8 cellular contexts compared by ENCODE assay signal in genomic region chr17:49676276-49676868, GRCh38. TPM values are rescaled to one million over a fixed set of nuclear protein-coding genes. Genes with fewer than 3 reads are reported as not detected.
DNase-seq lines count a peak whose midpoint lies in the region; ATAC-seq and TF ChIP-seq lines count a peak whose summit lies in the region.

No MANE protein-coding gene starts in this region.

- 27 to 28% methylated on average over 5 of the region's 5 CpGs for WGBS in tibial nerve, 2 donors

- H3K27me3 ChIP-seq in tibial nerve, result no peaks in the 10 kb centered on the region

- no peaks in the 10 kb centered on the region for H3K27me3 Mint-ChIP-seq in activated CD4-positive, alpha-beta T cell treated with anti-CD3 and anti-CD28 coated beads for 36 hours

- peaks cover 0 to 14% (median 0%) of the 10 kb centered on the region in 3 donors for H3K36me3 ChIP-seq in tibial nerve

- peaks cover 48% of the 10 kb centered on the region for H3K4me1 Mint-ChIP-seq in activated CD4-positive, alpha-beta T cell treated with anti-CD3 and anti-CD28 coated beads for 36 hours

- H3K9me3 Mint-ChIP-seq in activated CD4-positive, alpha-beta T cell treated with anti-CD3 and anti-CD28 coated beads for 36 hours (ENCODE audit: low read depth), result no peaks in the 10 kb centered on the region

- peak overlapping the region in 3 of 4 donors; percentile 96 to 99 (median 99) for H3K27ac ChIP-seq in tibial nerve

- peak overlapping the region; percentile 96 for H3K27ac Mint-ChIP-seq in activated CD4-positive, alpha-beta T cell treated with anti-CD3 and anti-CD28 coated beads for 36 hours

- no peak for TF ChIP-seq CTCF in tibial nerve (IDR thresholded peaks at IDR 0.05)

- intact Hi-C loops in activated CD4-positive, alpha-beta T cell treated with anti-CD3 and anti-CD28 coated beads for 36 hours (cut with DNase I, micrococcal nuclease), result loop anchor here (1.0 to 5.0 kb wide), 8 partner anchors 30 to 768 kb away; partner anchors contain the start of genes PPP1R9B (in 1 of the 2), UBE2Z (in 1 of the 2) and XYLT2 (in 1 of the 2)

- CTCF ChIA-PET in activated CD4-positive, alpha-beta T cell treated with anti-CD3 and anti-CD28 coated beads for 36 hours (lab: Charles Lee), result interaction anchor here (0.6 to 1.1 kb wide), 6 partner anchors 20 to 321 kb away, joined by 3 to 9 read pairs (median 3); no protein-coding TSS in a partner anchor

- TF ChIP-seq POLR2A in tibial nerve (IDR thresholded peaks at IDR 0.05), result no peak

- no peaks in the 10 kb centered on the region for H3K9me3 ChIP-seq in tibial nerve

- peaks cover 0 to 62% (median 31%) of the 10 kb centered on the region in 4 donors for H3K4me1 ChIP-seq in tibial nerve

- peak; percentile 11 for ATAC-seq in activated CD4-positive, alpha-beta T cell treated with anti-CD3 and anti-CD28 coated beads for 36 hours
- ATAC-seq in GM21786 (IDR thresholded peaks at IDR 0.05; ENCODE audit: unreplicated experiment), result peak; percentile 70

- DNase-seq in activated CD4-positive, alpha-beta T cell treated with anti-CD3 and anti-CD28 coated beads for 36 hours, result no peak
- DNase-seq in activated CD4-positive, alpha-beta T cell treated with anti-CD3 and anti-CD28 coated beads, Interleukin-2, amount 50 U/mL, for 1 hour, result no peak
- DNase-seq in M059J (ENCODE audit: low read depth) (peak; percentile 83), amniotic epithelial cell (ENCODE audit: low read depth) (peak; percentile 29), left kidney (ENCODE audit: low read depth, low spot score) (peak; percentile 35), tibial nerve (ENCODE audit: low spot score in 2 of 2) (no peak)
- no peak for DNase-seq in stimulated activated CD4-positive, alpha-beta T cell treated with anti-CD3 and anti-CD28 coated beads, Interleukin-4, amount 100 ng/mL, for 4 hours

- H3K4me3 ChIP-seq in tibial nerve, result peak overlapping the region; percentile 69 to 89 (median 86)

- TF ChIP-seq EP300 in tibial nerve (IDR thresholded peaks at IDR 0.05), result peak in 1 of 2 donors; percentile 33

- H3K36me3 Mint-ChIP-seq in activated CD4-positive, alpha-beta T cell treated with anti-CD3 and anti-CD28 coated beads for 36 hours (ENCODE audit: low read depth), result peaks cover 36% of the 10 kb centered on the region

- H3K4me3 Mint-ChIP-seq in activated CD4-positive, alpha-beta T cell treated with anti-CD3 and anti-CD28 coated beads for 36 hours, result peak overlapping the region; percentile 95

- POLR2A ChIA-PET in activated CD4-positive, alpha-beta T cell treated with anti-CD3 and anti-CD28 coated beads for 36 hours (lab: Charles Lee), result interaction anchor here (0.6 kb wide), 2 partner anchors 12 to 116 kb away, joined by 3 to 4 read pairs; no protein-coding TSS in a partner anchor

RNA-seq across cellular contexts. Expression of gene SPOP, which starts 1.5 kb away (rescaled TPM):
- 10 to 100 TPM; 57.0 to 64.6 TPM for total RNA-seq in activated CD4-positive, alpha-beta T cell treated with anti-CD3 and anti-CD28 coated beads for 36 hours
- total RNA-seq in M059J (2014; rRNA removed; shearing (Covaris generic)), result 28.2 and 47.5 TPM in 2 replicates
- 10 to 100 TPM; 58.1 to 72.6 (median 66.6) TPM for total RNA-seq in tibial nerve

RNA-seq across cellular contexts. Expression of gene SLC35B1, which starts 31.4 kb away (rescaled TPM):
- total RNA-seq in activated CD4-positive, alpha-beta T cell treated with anti-CD3 and anti-CD28 coated beads for 36 hours, result 10 to 100 TPM; 43.9 to 59.4 TPM
- 61.9 and 112 TPM in 2 replicates for total RNA-seq in M059J (2014; rRNA removed; shearing (Covaris generic))
- 10 to 100 TPM; 29.6 to 46.5 (median 42.8) TPM for total RNA-seq in tibial nerve

Comparison
In these comparisons a context has a peak if more than half of its experiments do, and no peak if none do; other contexts are left out.
1. DNase-seq: peak in M059J (single experiment), amniotic epithelial cell (single experiment) and left kidney (single experiment); none in activated CD4-positive, alpha-beta T cell treated with anti-CD3 and anti-CD28 coated beads for 36 hours (single experiment), activated CD4-positive, alpha-beta T cell treated with anti-CD3 and anti-CD28 coated beads, Interleukin-2, amount 50 U/mL, for 1 hour (single experiment), tibial nerve (0 of 2) and stimulated activated CD4-positive, alpha-beta T cell treated with anti-CD3 and anti-CD28 coated beads, Interleukin-4, amount 100 ng/mL, for 4 hours (0 of 2).